13 cellular contexts compared by ENCODE assay signal in the genomic region with DNA sequence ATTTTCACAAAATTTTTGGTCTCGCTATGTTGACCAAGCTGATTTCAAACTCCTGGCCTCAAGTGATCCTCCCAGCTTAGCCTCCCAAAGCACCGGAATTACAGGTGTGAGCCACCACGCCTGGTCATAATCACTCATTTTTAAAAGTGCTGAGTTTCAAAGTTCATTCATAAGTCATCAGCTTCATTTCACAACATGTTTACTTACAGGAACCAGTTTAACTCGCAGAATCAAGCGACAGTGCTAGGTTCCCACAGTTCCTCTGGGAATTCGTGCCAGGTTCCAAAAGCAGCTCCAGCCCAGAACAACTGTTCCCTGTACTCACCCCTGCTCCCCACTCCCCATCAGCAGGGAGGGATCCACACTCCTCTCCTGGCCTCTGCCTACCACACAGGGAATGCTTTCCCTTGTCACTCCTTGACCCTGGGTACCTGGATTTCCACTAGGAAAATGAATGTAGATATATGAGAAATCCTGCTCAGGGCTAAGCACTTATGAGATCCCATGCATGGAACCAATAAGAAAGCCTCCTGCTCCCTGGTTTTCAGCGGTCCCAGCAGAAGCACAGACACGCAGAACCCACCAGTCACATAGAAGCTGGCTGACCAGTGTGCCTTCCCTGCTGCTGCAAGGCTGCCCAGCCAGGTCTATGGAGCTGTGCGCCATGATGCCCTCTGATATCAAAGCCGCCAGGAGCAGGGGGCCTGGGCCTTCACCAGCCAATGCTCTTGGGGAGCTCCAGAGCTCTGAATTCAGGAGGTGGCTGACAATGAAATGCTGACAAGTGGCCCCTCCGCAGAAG.
A peak's percentile ranks its signal among the peaks of the same experiment; 100 is the strongest.
DNase-seq lines count a peak whose midpoint lies in the region; ATAC-seq, FAIRE-seq and TF ChIP-seq lines count a peak whose summit lies in the region.
"Had no signal": no experiment of that assay in that cellular context is flagged by ENCODE, and none has a peak within 500 bp of the region (broad histone marks: within the 10 kb centered on the region; RNA-seq: fewer than 3 reads in every experiment).

No MANE protein-coding gene starts in this region.

- H3K36me3 ChIP-seq in left lung (peaks cover 0 to 5% of the 10 kb centered on the region in 2 donors), small intestine (ENCODE audit: control insufficient read depth in 2 of 2, insufficient read depth in 2 of 2, low read length in 2 of 2) (no peaks in the 10 kb centered on the region)

- peaks cover 36% of the 10 kb centered on the region for H3K36me3 Mint-ChIP-seq in chondrocyte (ENCODE audit: low read depth)
- H3K36me3 Mint-ChIP-seq: activated naive CD4-positive, alpha-beta T cell treated with anti-CD3 and anti-CD28 coated beads, Interleukin-2, amount 50 U/mL, for 24 hours; stimulated activated effector memory CD8-positive, alpha-beta T cell treated with anti-CD3 and anti-CD28 coated beads, Interleukin-12 subunit alpha, Interleukin-12 subunit beta, amount 100 ng/mL, for 72 hours had no signal

- H3K9me3 ChIP-seq in left lung (no peaks in the 10 kb centered on the region), small intestine (ENCODE audit: control insufficient read depth, low read depth) (no peaks in the 10 kb centered on the region)

- TF ChIP-seq CTCF in chondrocyte (IDR thresholded peaks at IDR 0.05) (no peak), left lung (IDR thresholded peaks at IDR 0.05) (no peak)

- DNase-seq in LHCN-M2 (ENCODE audit: low read depth) (peak; percentile 45), chondrocyte (ENCODE audit: low spot score) (no peak), left lung (no peak), small intestine (peak; percentile 92), DMS114 treated with DMSO at 0.1 percent for 48 hours (lab: John Stamatoyannopoulos, UW; ENCODE audit: unreplicated experiment) (no peak)
- no peak for DNase-seq in stimulated activated naive CD8-positive, alpha-beta T cell treated with anti-CD3 and anti-CD28 coated beads, Interleukin-15, Interleukin-2, amounts not matched to agents 100 U/mL and 50 U/mL, for 24 hours
- DNase-seq: foreskin melanocyte, NCI-H1436, NCI-H69 had no signal

- peak overlapping the region; percentile 87 for H3K27ac Mint-ChIP-seq in chondrocyte (ENCODE audit: unreplicated experiment)
- H3K27ac Mint-ChIP-seq: activated naive CD4-positive, alpha-beta T cell treated with anti-CD3 and anti-CD28 coated beads, Interleukin-2, amount 50 U/mL, for 24 hours; stimulated activated effector memory CD8-positive, alpha-beta T cell treated with anti-CD3 and anti-CD28 coated beads, Interleukin-12 subunit alpha, Interleukin-12 subunit beta, amount 100 ng/mL, for 72 hours had no signal

- H3K27ac ChIP-seq in left lung (no peak overlapping the region), small intestine (ENCODE audit: low read depth in 1 of 2, low read length in 1 of 2) (peak overlapping the region; percentile 63 to 71)

- 54 to 75% (median 60%) methylated on average over 11 of the region's 11 CpGs for WGBS in small intestine, 3 donors

- no peaks in the 10 kb centered on the region for H3K27me3 ChIP-seq in left lung
- no peaks in the 10 kb centered on the region for H3K27me3 ChIP-seq in small intestine (ENCODE audit: control insufficient read depth in 2 of 2, insufficient read depth in 2 of 2, low read length in 2 of 2)

- H3K4me3 ChIP-seq in left lung (no peak overlapping the region), small intestine (ENCODE audit: low read depth in 1 of 2, low read length in 2 of 2) (no peak overlapping the region)

- H3K4me1 ChIP-seq in left lung, result peaks cover 0 to 21% of the 10 kb centered on the region in 2 donors
- peaks cover 14 to 17% of the 10 kb centered on the region in 2 donors for H3K4me1 ChIP-seq in small intestine (ENCODE audit: control insufficient read depth in 2 of 2, insufficient read depth in 1 of 2, low read depth in 1 of 2, low read length in 1 of 2)

- FAIRE-seq in small intestine (lab: Jason Lieb, UNC), result no peak

- ATAC-seq in left lung, result peak; percentile 39
- ATAC-seq in GM19328 (IDR thresholded peaks at IDR 0.05; ENCODE audit: unreplicated experiment), result no peak
- no peak for ATAC-seq in GM18870 (IDR thresholded peaks at IDR 0.05; ENCODE audit: unreplicated experiment)
- ATAC-seq in stimulated activated naive CD8-positive, alpha-beta T cell treated with anti-CD3 and anti-CD28 coated beads, Interleukin-15, Interleukin-2, amounts not matched to agents 100 U/mL and 50 U/mL, for 24 hours, result no peak
- ATAC-seq: stimulated activated effector memory CD8-positive, alpha-beta T cell treated with anti-CD3 and anti-CD28 coated beads, Interleukin-12 subunit alpha, Interleukin-12 subunit beta, amount 100 ng/mL, for 72 hours had no signal

- intact Hi-C loops in left lung (cut with DNase I), result no loop called here

- H3K9me3 Mint-ChIP-seq in chondrocyte (ENCODE audit: low read depth), result no peaks in the 10 kb centered on the region
- H3K9me3 Mint-ChIP-seq: activated naive CD4-positive, alpha-beta T cell treated with anti-CD3 and anti-CD28 coated beads, Interleukin-2, amount 50 U/mL, for 24 hours; stimulated activated effector memory CD8-positive, alpha-beta T cell treated with anti-CD3 and anti-CD28 coated beads, Interleukin-12 subunit alpha, Interleukin-12 subunit beta, amount 100 ng/mL, for 72 hours had no signal

- H3K27me3 Mint-ChIP-seq in chondrocyte (ENCODE audit: low read depth), result no peaks in the 10 kb centered on the region
- H3K27me3 Mint-ChIP-seq: activated naive CD4-positive, alpha-beta T cell treated with anti-CD3 and anti-CD28 coated beads, Interleukin-2, amount 50 U/mL, for 24 hours had no signal

- peaks cover 61% of the 10 kb centered on the region for H3K4me1 Mint-ChIP-seq in chondrocyte (ENCODE audit: low read depth)
- H3K4me1 Mint-ChIP-seq: activated naive CD4-positive, alpha-beta T cell treated with anti-CD3 and anti-CD28 coated beads, Interleukin-2, amount 50 U/mL, for 24 hours; stimulated activated effector memory CD8-positive, alpha-beta T cell treated with anti-CD3 and anti-CD28 coated beads, Interleukin-12 subunit alpha, Interleukin-12 subunit beta, amount 100 ng/mL, for 72 hours had no signal

- H3K4me3 Mint-ChIP-seq in chondrocyte (ENCODE audit: unreplicated experiment), result no peak overlapping the region
- H3K4me3 Mint-ChIP-seq: activated naive CD4-positive, alpha-beta T cell treated with anti-CD3 and anti-CD28 coated beads, Interleukin-2, amount 50 U/mL, for 24 hours; stimulated activated effector memory CD8-positive, alpha-beta T cell treated with anti-CD3 and anti-CD28 coated beads, Interleukin-12 subunit alpha, Interleukin-12 subunit beta, amount 100 ng/mL, for 72 hours had no signal

Comparison
In these comparisons a context has a peak if more than half of its experiments do, and no peak if none do; other contexts are left out.
1. DNase-seq: peak in LHCN-M2 (single experiment) and small intestine (single experiment); none in chondrocyte (single experiment), left lung (0 of 2), DMS114 treated with DMSO at 0.1 percent for 48 hours (single experiment) and stimulated activated naive CD8-positive, alpha-beta T cell treated with anti-CD3 and anti-CD28 coated beads, Interleukin-15, Interleukin-2, amounts not matched to agents 100 U/mL and 50 U/mL, for 24 hours (single experiment).
2. H3K27ac ChIP-seq: peak in small intestine (2 of 2); none in left lung (0 of 2).